In the genomic region with DNA sequence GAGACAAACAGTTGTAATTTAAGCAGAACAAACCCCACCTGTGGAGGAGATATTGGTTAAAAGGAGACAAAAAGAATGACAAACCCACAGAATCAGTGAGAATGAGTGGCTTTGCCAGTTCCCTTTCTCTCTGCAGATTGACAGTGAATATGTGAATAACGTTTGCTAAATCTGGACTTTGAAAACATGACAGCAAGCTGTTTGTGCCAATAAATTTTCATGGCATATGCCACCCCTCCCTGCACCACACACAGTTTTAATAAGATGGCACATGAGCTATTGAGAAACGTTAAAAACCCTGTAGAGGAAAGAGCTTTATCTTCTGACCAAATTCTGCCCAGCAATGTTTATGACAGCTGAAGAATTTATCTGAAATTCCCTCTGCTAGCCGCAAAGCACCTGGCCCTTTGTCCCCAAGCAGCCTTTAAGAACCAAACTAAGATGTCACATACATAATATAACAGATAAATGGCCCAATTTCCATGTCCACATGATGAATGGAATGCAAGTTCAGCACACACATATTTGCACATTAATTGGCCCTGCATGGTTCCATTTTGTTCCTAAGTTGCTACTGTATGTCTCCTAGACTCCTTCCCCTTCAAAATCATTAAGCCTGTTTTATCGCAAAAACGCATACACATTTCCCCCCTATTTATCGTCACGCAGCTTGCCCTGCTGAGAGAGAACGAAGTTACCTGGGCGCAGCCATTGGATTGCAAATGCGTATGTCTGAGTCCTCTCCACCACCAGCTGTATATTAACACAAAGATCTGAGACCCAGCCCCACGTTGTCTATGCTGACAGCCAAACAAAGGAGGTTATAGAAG, we compare ENCODE assay signal across 20 cellular contexts.
"Had no signal": no experiment of that assay in that cellular context is flagged by ENCODE, and none has a peak within 500 bp of the region (broad histone marks: within the 10 kb centered on the region; RNA-seq: fewer than 3 reads in every experiment).

No MANE protein-coding gene starts in this region.

- H3K4me3 ChIP-seq: colonic mucosa, left ventricle myocardium inferior, psoas muscle, skin epidermis, transverse colon, uterus had no signal

- DNase-seq: activated CD4-positive, alpha-beta T cell treated with anti-CD3 and anti-CD28 coated beads, Interleukin-2, amount 10 ng/mL, durations not matched to agents 24 days and 14 days; activated CD4-positive, CD25-positive, alpha-beta regulatory T cell; activated CD8-positive, alpha-beta T cell treated with anti-CD3 and anti-CD28 coated beads, Interleukin-2, amount 10 ng/mL, durations not matched to agents 7 days and 5 days; activated naive CD4-positive, alpha-beta T cell treated with Interleukin-2 at 50 U/mL for 16 hours; activated naive CD8-positive, alpha-beta T cell treated with anti-CD3 and anti-CD28 coated beads, Interleukin-2, amount 10 ng/mL, durations not matched to agents 7 days and 5 days; activated T-cell treated with anti-CD3 and anti-CD28 coated beads, Interleukin-2, amount 50 U/mL, for 24 hours; colonic mucosa; endodermal cell; foreskin fibroblast; left ventricle myocardium inferior; mammary epithelial cell; psoas muscle; right cardiac atrium; stimulated activated CD4-positive, alpha-beta T cell treated with anti-CD3 and anti-CD28 coated beads, Interleukin-15, amount 100 ng/mL, for 24 hours; stimulated activated CD4-positive, alpha-beta T cell treated with anti-CD3 and anti-CD28 coated beads, Interleukin-2, amount 100 ng/mL, for 48 hours; T1000; transverse colon; uterus had no signal

- H3K27me3 ChIP-seq: colonic mucosa, transverse colon, uterus had no signal

- H3K9me3 ChIP-seq: colonic mucosa, left ventricle myocardium inferior, psoas muscle, transverse colon, uterus had no signal

- H3K27ac ChIP-seq: colonic mucosa, epithelial cell of prostate, left ventricle myocardium inferior, psoas muscle, skin epidermis, transverse colon, uterus had no signal

- H3K4me1 ChIP-seq: colonic mucosa, left ventricle myocardium inferior, psoas muscle, transverse colon, uterus had no signal

- ATAC-seq: activated CD8-positive, alpha-beta T cell treated with anti-CD3 and anti-CD28 coated beads, Interleukin-2, amount 10 ng/mL, durations not matched to agents 7 days and 5 days; psoas muscle; right cardiac atrium had no signal

- H3K36me3 ChIP-seq: colonic mucosa, left ventricle myocardium inferior, transverse colon, uterus had no signal
